In the genomic region with DNA sequence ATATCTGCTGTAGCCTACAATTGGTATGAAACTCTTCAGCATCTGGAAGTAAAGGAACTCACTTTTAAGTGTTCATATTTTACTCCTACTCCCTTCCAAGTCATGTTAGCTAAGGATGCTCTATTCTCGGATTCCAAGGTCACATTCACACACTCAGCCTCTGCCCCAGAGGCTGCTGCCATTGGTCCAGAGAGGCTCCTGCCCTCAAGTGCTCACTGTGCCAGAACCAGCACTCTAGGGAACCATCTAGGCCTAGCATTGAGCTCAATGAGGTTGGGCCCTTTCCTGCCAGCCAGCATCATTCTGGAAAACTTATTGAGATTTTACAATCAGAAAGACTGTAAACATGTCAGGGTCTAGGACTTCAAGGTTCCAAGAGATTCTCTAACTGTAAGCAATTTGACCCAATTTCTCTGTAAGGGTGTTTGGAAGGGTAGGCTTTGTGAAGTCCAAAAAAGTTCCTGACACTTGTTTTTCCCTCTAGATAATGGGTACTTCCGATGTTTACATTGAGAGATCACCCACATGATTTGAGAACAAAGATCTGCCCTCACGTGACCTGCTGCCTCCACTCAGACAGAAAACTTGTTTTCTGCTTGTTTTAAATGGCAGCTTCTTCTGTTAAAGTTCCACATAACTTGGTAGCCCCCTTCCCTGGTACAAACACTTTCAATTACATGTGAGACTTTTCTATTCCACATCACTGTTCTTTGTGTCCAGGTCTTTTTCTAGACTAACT, we compare ENCODE assay signal across 13 cellular contexts.
DNase-seq lines count a peak whose midpoint lies in the region; ATAC-seq and TF ChIP-seq lines count a peak whose summit lies in the region.
"Had no signal": no experiment of that assay in that cellular context is flagged by ENCODE, and none has a peak within 500 bp of the region (broad histone marks: within the 10 kb centered on the region; RNA-seq: fewer than 3 reads in every experiment).

No MANE protein-coding gene starts in this region.

- H3K4me1 Mint-ChIP-seq in GM23338 = no peaks in the 10 kb centered on the region
- H3K4me1 Mint-ChIP-seq in stimulated activated effector memory CD8-positive, alpha-beta T cell treated with anti-CD3 and anti-CD28 coated beads, Interleukin-12 subunit alpha, Interleukin-12 subunit beta, amount 100 ng/mL, for 72 hours = no peaks in the 10 kb centered on the region
- H3K4me1 Mint-ChIP-seq in stimulated activated memory B cell treated with anti-CD40 and anti-IgM and Interleukin-4, amounts not matched to agents 10 μg/mL and 1 μg/mL and 100 μg/mL, for 72 hours = no peaks in the 10 kb centered on the region
- H3K4me1 Mint-ChIP-seq: CD8-positive, alpha-beta memory T cell had no signal

- no peak overlapping the region for H3K4me3 Mint-ChIP-seq in GM23338
- no peak overlapping the region for H3K4me3 Mint-ChIP-seq in stimulated activated effector memory CD8-positive, alpha-beta T cell treated with anti-CD3 and anti-CD28 coated beads, Interleukin-12 subunit alpha, Interleukin-12 subunit beta, amount 100 ng/mL, for 72 hours
- no peak overlapping the region for H3K4me3 Mint-ChIP-seq in stimulated activated memory B cell treated with anti-CD40 and anti-IgM and Interleukin-4, amounts not matched to agents 10 μg/mL and 1 μg/mL and 100 μg/mL, for 72 hours
- H3K4me3 Mint-ChIP-seq: CD4-positive, alpha-beta T cell; CD8-positive, alpha-beta memory T cell had no signal

- no peaks in the 10 kb centered on the region for H3K9me3 ChIP-seq in parathyroid adenoma (ENCODE audit: control insufficient read depth, low read length)

- H4K20me1 ChIP-seq in GM23338 (replicated peaks; ENCODE audit: insufficient read depth) = no peaks in the 10 kb centered on the region

- H3K4me1 ChIP-seq in GM23338 (ENCODE audit: insufficient read depth) (no peaks in the 10 kb centered on the region), parathyroid adenoma (peaks cover 17% of the 10 kb centered on the region)

- H3K36me3 ChIP-seq in GM23338 (ENCODE audit: insufficient read depth) (no peaks in the 10 kb centered on the region), parathyroid adenoma (ENCODE audit: control insufficient read depth, insufficient read depth, low read length) (no peaks in the 10 kb centered on the region)

- H3K9me2 ChIP-seq in GM23338 (ENCODE audit: insufficient read depth) = 0 out of 2 replicates have a peak, but pooled peaks cover 6% of the 10 kb centered on the region

- no peak overlapping the region for H3K4me2 ChIP-seq in GM23338
- H3K4me2 ChIP-seq in parathyroid adenoma (ENCODE audit: low read length) = no peak overlapping the region

- no peak for DNase-seq in GM23338 (ENCODE audit: low spot score)
- DNase-seq in dedifferentiated amniotic fluid mesenchymal stem cell (ENCODE audit: extremely low spot score) = no peak
- DNase-seq in stimulated activated effector memory CD8-positive, alpha-beta T cell treated with anti-CD3 and anti-CD28 coated beads, Interleukin-12 subunit alpha, Interleukin-12 subunit beta, amount 100 ng/mL, for 72 hours (ENCODE audit: low spot score in 2 of 2) = no peak
- DNase-seq: CD4-positive, alpha-beta T cell; CD8-positive, alpha-beta memory T cell; DMS53; DMS79 treated with DMSO at 0.1 percent for 48 hours; GF-D8; H7; HCEC 1CT had no signal

- no peak for ATAC-seq in GM23338
- ATAC-seq in stimulated activated effector memory CD8-positive, alpha-beta T cell treated with anti-CD3 and anti-CD28 coated beads, Interleukin-12 subunit alpha, Interleukin-12 subunit beta, amount 100 ng/mL, for 72 hours = no peak
- ATAC-seq in stimulated activated memory B cell treated with anti-CD40 and anti-IgM and Interleukin-4, amounts not matched to agents 10 μg/mL and 1 μg/mL and 100 μg/mL, for 72 hours = no peak

- no peaks in the 10 kb centered on the region for H3K36me3 Mint-ChIP-seq in GM23338 (ENCODE audit: low read depth)
- no peaks in the 10 kb centered on the region for H3K36me3 Mint-ChIP-seq in stimulated activated effector memory CD8-positive, alpha-beta T cell treated with anti-CD3 and anti-CD28 coated beads, Interleukin-12 subunit alpha, Interleukin-12 subunit beta, amount 100 ng/mL, for 72 hours
- H3K36me3 Mint-ChIP-seq in stimulated activated memory B cell treated with anti-CD40 and anti-IgM and Interleukin-4, amounts not matched to agents 10 μg/mL and 1 μg/mL and 100 μg/mL, for 72 hours = peaks cover 7% of the 10 kb centered on the region

- H3K27me3 ChIP-seq in GM23338 (ENCODE audit: insufficient read depth) (no peaks in the 10 kb centered on the region), parathyroid adenoma (ENCODE audit: control insufficient read depth, insufficient read depth, low read length) (no peaks in the 10 kb centered on the region)

- no peak for TF ChIP-seq CTCF in GM23338 (conservative IDR thresholded peaks at IDR 0.05; ENCODE audit: low read depth in 2 of 2)
- TF ChIP-seq CTCF in VCaP (conservative IDR thresholded peaks at IDR 0.05) = no peak
- no peak for TF ChIP-seq CTCF in parathyroid adenoma (IDR thresholded peaks at IDR 0.05)

- no peaks in the 10 kb centered on the region for H3K79me2 ChIP-seq in GM23338 (replicated peaks; ENCODE audit: insufficient read depth)
- H3K79me2 ChIP-seq in parathyroid adenoma = no peaks in the 10 kb centered on the region

- H2AFZ ChIP-seq in GM23338 (0 out of 2 replicates have a peak overlapping the region, but pooled peaks have one; percentile 72), parathyroid adenoma (peak overlapping the region; percentile 25)

- H3K4me3 ChIP-seq in GM23338 = no peak overlapping the region
- H3K4me3 ChIP-seq in parathyroid adenoma (ENCODE audit: low read depth, low read length) = no peak overlapping the region

- peaks cover 3% of the 10 kb centered on the region for H3K27me3 Mint-ChIP-seq in GM23338 (ENCODE audit: insufficient read depth, low read depth, poor library complexity)
- H3K27me3 Mint-ChIP-seq in stimulated activated memory B cell treated with anti-CD40 and anti-IgM and Interleukin-4, amounts not matched to agents 10 μg/mL and 1 μg/mL and 100 μg/mL, for 72 hours = peaks cover 33% of the 10 kb centered on the region
- H3K27me3 Mint-ChIP-seq: CD4-positive, alpha-beta T cell had no signal

- H3K27ac ChIP-seq in GM23338 (ENCODE audit: low read depth) (no peak overlapping the region), VCaP (peak overlapping the region; percentile 15), parathyroid adenoma (no peak overlapping the region)

- no peak overlapping the region for H3K27ac Mint-ChIP-seq in GM23338
- no peak overlapping the region for H3K27ac Mint-ChIP-seq in stimulated activated effector memory CD8-positive, alpha-beta T cell treated with anti-CD3 and anti-CD28 coated beads, Interleukin-12 subunit alpha, Interleukin-12 subunit beta, amount 100 ng/mL, for 72 hours
- no peak overlapping the region for H3K27ac Mint-ChIP-seq in stimulated activated memory B cell treated with anti-CD40 and anti-IgM and Interleukin-4, amounts not matched to agents 10 μg/mL and 1 μg/mL and 100 μg/mL, for 72 hours
- H3K27ac Mint-ChIP-seq: CD4-positive, alpha-beta T cell; CD8-positive, alpha-beta memory T cell had no signal

- H3F3A ChIP-seq in GM23338 (replicated peaks; ENCODE audit: low read depth) = no peaks in the 10 kb centered on the region

- no peaks in the 10 kb centered on the region for H3K9me3 Mint-ChIP-seq in GM23338
- H3K9me3 Mint-ChIP-seq in stimulated activated effector memory CD8-positive, alpha-beta T cell treated with anti-CD3 and anti-CD28 coated beads, Interleukin-12 subunit alpha, Interleukin-12 subunit beta, amount 100 ng/mL, for 72 hours = no peaks in the 10 kb centered on the region
- peaks cover 5% of the 10 kb centered on the region for H3K9me3 Mint-ChIP-seq in stimulated activated memory B cell treated with anti-CD40 and anti-IgM and Interleukin-4, amounts not matched to agents 10 μg/mL and 1 μg/mL and 100 μg/mL, for 72 hours
- H3K9me3 Mint-ChIP-seq: CD4-positive, alpha-beta T cell had no signal

- H3K9ac ChIP-seq in parathyroid adenoma = no peak overlapping the region

TF ChIP-seq in GM23338, 12 proteins besides CTCF, POLR2A, EP300 and RAD21 (continues in another document):
- TF ChIP-seq EZH2 (IDR thresholded peaks at IDR 0.05; ENCODE audit: low read depth, unreplicated experiment) = no peak
- TF ChIP-seq NANOG (IDR thresholded peaks at IDR 0.05; ENCODE audit: borderline replicate concordance) = no peak
- no peak for TF ChIP-seq POLR2AphosphoS5 (IDR thresholded peaks at IDR 0.05; ENCODE audit: low read depth)
- TF ChIP-seq STAT1 (IDR thresholded peaks at IDR 0.05; ENCODE audit: unreplicated experiment) = no peak
- no peak for TF ChIP-seq CREB1 (CRISPR knock-in tag; IDR thresholded peaks at IDR 0.05; ENCODE audit: low read depth)
- TF ChIP-seq ZNF114 (CRISPR knock-in tag; IDR thresholded peaks at IDR 0.05) = no peak
- TF ChIP-seq ZNF331 (CRISPR knock-in tag; IDR thresholded peaks at IDR 0.05; ENCODE audit: low read depth) = no peak
- TF ChIP-seq, protein P1, sequence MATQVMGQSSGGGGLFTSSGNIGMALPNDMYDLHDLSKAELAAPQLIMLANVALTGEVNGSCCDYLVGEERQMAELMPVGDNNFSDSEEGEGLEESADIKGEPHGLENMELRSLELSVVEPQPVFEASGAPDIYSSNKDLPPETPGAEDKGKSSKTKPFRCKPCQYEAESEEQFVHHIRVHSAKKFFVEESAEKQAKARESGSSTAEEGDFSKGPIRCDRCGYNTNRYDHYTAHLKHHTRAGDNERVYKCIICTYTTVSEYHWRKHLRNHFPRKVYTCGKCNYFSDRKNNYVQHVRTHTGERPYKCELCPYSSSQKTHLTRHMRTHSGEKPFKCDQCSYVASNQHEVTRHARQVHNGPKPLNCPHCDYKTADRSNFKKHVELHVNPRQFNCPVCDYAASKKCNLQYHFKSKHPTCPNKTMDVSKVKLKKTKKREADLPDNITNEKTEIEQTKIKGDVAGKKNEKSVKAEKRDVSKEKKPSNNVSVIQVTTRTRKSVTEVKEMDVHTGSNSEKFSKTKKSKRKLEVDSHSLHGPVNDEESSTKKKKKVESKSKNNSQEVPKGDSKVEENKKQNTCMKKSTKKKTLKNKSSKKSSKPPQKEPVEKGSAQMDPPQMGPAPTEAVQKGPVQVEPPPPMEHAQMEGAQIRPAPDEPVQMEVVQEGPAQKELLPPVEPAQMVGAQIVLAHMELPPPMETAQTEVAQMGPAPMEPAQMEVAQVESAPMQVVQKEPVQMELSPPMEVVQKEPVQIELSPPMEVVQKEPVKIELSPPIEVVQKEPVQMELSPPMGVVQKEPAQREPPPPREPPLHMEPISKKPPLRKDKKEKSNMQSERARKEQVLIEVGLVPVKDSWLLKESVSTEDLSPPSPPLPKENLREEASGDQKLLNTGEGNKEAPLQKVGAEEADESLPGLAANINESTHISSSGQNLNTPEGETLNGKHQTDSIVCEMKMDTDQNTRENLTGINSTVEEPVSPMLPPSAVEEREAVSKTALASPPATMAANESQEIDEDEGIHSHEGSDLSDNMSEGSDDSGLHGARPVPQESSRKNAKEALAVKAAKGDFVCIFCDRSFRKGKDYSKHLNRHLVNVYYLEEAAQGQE (IDR thresholded peaks at IDR 0.05; ENCODE audit: unreplicated experiment) = no peak
- TF ChIP-seq JUNB (IDR thresholded peaks at IDR 0.05; ENCODE audit: unreplicated experiment) = no peak
